In genomic region chr22:44455151-44455962, GRCh38 we compare ENCODE assay signal across 9 cellular contexts. TPM values are rescaled to one million over a fixed set of nuclear protein-coding genes. Genes with fewer than 3 reads are reported as not detected.
DNase-seq lines count a peak whose midpoint lies in the region; ATAC-seq and TF ChIP-seq lines count a peak whose summit lies in the region.
"Had no signal": no experiment of that assay in that cellular context is flagged by ENCODE, and none has a peak within 500 bp of the region (broad histone marks: within the 10 kb centered on the region; RNA-seq: fewer than 3 reads in every experiment).

No MANE protein-coding gene starts in this region.

- H3K36me3 ChIP-seq in DND-41 (ENCODE audit: insufficient read depth, low read length) (no peaks in the 10 kb centered on the region), OCI-LY7 (ENCODE audit: insufficient read depth, low read length) (no peaks in the 10 kb centered on the region), psoas muscle (ENCODE audit: insufficient read depth in 1 of 2, low read depth in 1 of 2) (no peaks in the 10 kb centered on the region), A673 (ENCODE audit: insufficient read depth, low read length, poor library complexity, severe bottlenecking) (no peaks in the 10 kb centered on the region)
- H3K36me3 ChIP-seq: WERI-Rb-1 had no signal

- TSS peak; percentile 99 for BruUV-seq in OCI-LY7 (replicated peaks; lab: Mats Ljungman, UMichigan)
- BruUV-seq in A673 (replicated peaks; lab: Mats Ljungman, UMichigan), result no TSS peak

- POLR2A ChIA-PET in OCI-LY7 (lab: Charles Lee), result interaction anchor here (0.8 kb wide), 1 partner anchor 12 kb away, joined by 3 read pairs; no protein-coding TSS in a partner anchor
- POLR2A ChIA-PET in A673 (lab: Charles Lee; ENCODE audit: low non-redundant PET), result no interaction called here

- no peak overlapping the region for H3K4me2 ChIP-seq in DND-41 (ENCODE audit: insufficient read depth, low read length)
- peak overlapping the region; percentile 68 for H3K4me2 ChIP-seq in OCI-LY7 (ENCODE audit: low read length)

- WGBS in psoas muscle, 3 donors, result 81 to 89% (median 83%) methylated on average over 17 of the region's 17 CpGs

- peak; percentile 83 for ATAC-seq in DND-41 (ENCODE audit: insufficient read depth, low read depth)
- no peak for ATAC-seq in psoas muscle
- no peak for ATAC-seq in omental fat pad (ENCODE audit: low FRiP score)

- intact Hi-C loops in OCI-LY7 (cut with micrococcal nuclease; ENCODE audit: unreplicated experiment), result loop anchor here (10.0 kb wide), 1 partner anchor 109 kb away; no protein-coding TSS in a partner anchor
- intact Hi-C loops in psoas muscle (cut with DNase I), result no loop called here
- intact Hi-C loops in A673 (cut with micrococcal nuclease; ENCODE audit: unreplicated experiment), result no loop called here

- no peak overlapping the region for H3K4me3 ChIP-seq in DND-41 (ENCODE audit: low read depth in 1 of 2, low read length in 2 of 2)
- H3K4me3 ChIP-seq in OCI-LY7 (ENCODE audit: low read depth, low read length, poor library complexity, severe bottlenecking), result peak overlapping the region; percentile 48
- no peak overlapping the region for H3K4me3 ChIP-seq in psoas muscle
- no peak overlapping the region for H3K4me3 ChIP-seq in A673 (ENCODE audit: low read depth, low read length, poor library complexity, severe bottlenecking)

- DNase-seq in DND-41, result peak; percentile 64
- DNase-seq in OCI-LY7 (ENCODE audit: low spot score), result peak; percentile 92
- DNase-seq in activated T-helper 9 cell treated with anti-CD3 and anti-CD28 coated beads, Interleukin-2, amount 50 U/mL, for 16 hours (ENCODE audit: low read depth), result peak; percentile 29
- DNase-seq in stimulated activated CD4-positive, alpha-beta T cell treated with anti-CD3 and anti-CD28 coated beads, Interleukin-15, amount 100 ng/mL, for 24 hours, result peak; percentile 46
- DNase-seq in psoas muscle, result no peak
- no peak for DNase-seq in GF-D8 (lab: John Stamatoyannopoulos, UW)
- no peak for DNase-seq in A673 (ENCODE audit: low spot score)
- DNase-seq in omental fat pad (ENCODE audit: low spot score), result no peak
- DNase-seq: WERI-Rb-1 had no signal

- H4K20me1 ChIP-seq in DND-41 (ENCODE audit: insufficient read depth, low read length) (no peaks in the 10 kb centered on the region), OCI-LY7 (ENCODE audit: insufficient read depth, low read length) (no peaks in the 10 kb centered on the region)

- H3K79me2 ChIP-seq in DND-41 (ENCODE audit: insufficient read depth, low read length), result no peaks in the 10 kb centered on the region
- H3K79me2 ChIP-seq in OCI-LY7 (ENCODE audit: insufficient read depth, low read depth, low read length), result no peaks in the 10 kb centered on the region

- no peak overlapping the region for H3K9ac ChIP-seq in DND-41 (ENCODE audit: low read depth, low read length)

- TF ChIP-seq CTCF in DND-41 (IDR thresholded peaks at IDR 0.05; ENCODE audit: borderline replicate concordance, extremely low read depth, low read length, poor library complexity, severe bottlenecking) (no peak), OCI-LY7 (conservative IDR thresholded peaks at IDR 0.05; ENCODE audit: low read length) (0 out of 2 replicates have a peak, but pooled peaks have one; percentile 23), psoas muscle (IDR thresholded peaks at IDR 0.05) (no peak), A673 (conservative IDR thresholded peaks at IDR 0.05; ENCODE audit: low read depth, low read length) (no peak), omental fat pad (IDR thresholded peaks at IDR 0.05) (no peak)

- H2AFZ ChIP-seq in DND-41 (ENCODE audit: low read depth, low read length), result no peak overlapping the region
- H2AFZ ChIP-seq in OCI-LY7 (ENCODE audit: low read length), result peak overlapping the region; percentile 22

- H3K9me3 ChIP-seq in DND-41 (ENCODE audit: insufficient read depth, low read length, severe bottlenecking) (no peaks in the 10 kb centered on the region), OCI-LY7 (ENCODE audit: low read length) (0 out of 2 replicates have a peak, but pooled peaks cover 9% of the 10 kb centered on the region), psoas muscle (no peaks in the 10 kb centered on the region), A673 (ENCODE audit: low read depth, low read length, poor library complexity, severe bottlenecking) (no peaks in the 10 kb centered on the region)

- no peaks in the 10 kb centered on the region for H3K9me2 ChIP-seq in OCI-LY7 (ENCODE audit: insufficient read depth, low read length)

- CTCF ChIA-PET in OCI-LY7 (lab: Charles Lee; ENCODE audit: unreplicated experiment) (no interaction called here), A673 (lab: Charles Lee) (no interaction called here)

- H3K27ac ChIP-seq in DND-41 (ENCODE audit: low read length) (peak overlapping the region; percentile 70), OCI-LY7 (ENCODE audit: low read depth, low read length, poor library complexity, severe bottlenecking) (peak overlapping the region; percentile 95), psoas muscle (no peak overlapping the region), A673 (ENCODE audit: low read depth, low read length, poor library complexity, severe bottlenecking) (no peak overlapping the region)
- H3K27ac ChIP-seq: WERI-Rb-1 had no signal

- H3K4me1 ChIP-seq in DND-41 (ENCODE audit: insufficient read depth, low read length) (peaks cover 18% of the 10 kb centered on the region), OCI-LY7 (ENCODE audit: insufficient read depth, low read length, poor library complexity, severe bottlenecking) (peaks cover 72% of the 10 kb centered on the region), psoas muscle (no peaks in the 10 kb centered on the region), A673 (ENCODE audit: insufficient read depth, low read length, poor library complexity, severe bottlenecking) (no peaks in the 10 kb centered on the region)

- H3K27me3 ChIP-seq in DND-41 (ENCODE audit: insufficient read depth, low read length, poor library complexity) (no peaks in the 10 kb centered on the region), psoas muscle (ENCODE audit: insufficient read depth in 3 of 3, low read length in 2 of 3) (peaks cover 0 to 2% (median 0%) of the 10 kb centered on the region in 3 donors), A673 (replicated peaks; ENCODE audit: insufficient read depth, low read depth, low read length, poor library complexity) (no peaks in the 10 kb centered on the region)

RNA-seq across cellular contexts. Expression of gene RTL6, which starts 42.7 kb away (rescaled TPM):
- total RNA-seq in OCI-LY7 (2014; rRNA removed; shearing (Covaris generic)), result 8.7 and 9.8 TPM in 2 replicates
- 10.6 and 12.3 TPM in 2 replicates for total RNA-seq in OCI-LY7 (2022)
- 10 to 100 TPM; 16.9 to 25.0 (median 23.1) TPM for total RNA-seq in psoas muscle
- 10 to 100 TPM in 2 of 3 donors, 1 to 10 TPM in 1; 9.3 to 43.7 (median 20.1) TPM for polyA plus RNA-seq in psoas muscle
- 46.6 and 50.6 TPM in 2 replicates for total RNA-seq in A673 (2021)
- 10 to 100 TPM; 17.7 to 38.2 (median 25.7) TPM for total RNA-seq in omental fat pad

Comparison
In these comparisons a context has a peak if more than half of its experiments do, and no peak if none do; other contexts are left out.
1. DNase-seq: peak in DND-41 (single experiment), OCI-LY7 (single experiment), activated T-helper 9 cell treated with anti-CD3 and anti-CD28 coated beads, Interleukin-2, amount 50 U/mL, for 16 hours (single experiment) and stimulated activated CD4-positive, alpha-beta T cell treated with anti-CD3 and anti-CD28 coated beads, Interleukin-15, amount 100 ng/mL, for 24 hours (single experiment); none in psoas muscle (0 of 2), GF-D8 (single experiment), A673 (single experiment) and omental fat pad (single experiment).
2. H3K27ac ChIP-seq: peak in DND-41 (single experiment) and OCI-LY7 (single experiment); none in psoas muscle (single experiment) and A673 (single experiment).